ENCODE assay signal across 8 cellular contexts in the genomic region with DNA sequence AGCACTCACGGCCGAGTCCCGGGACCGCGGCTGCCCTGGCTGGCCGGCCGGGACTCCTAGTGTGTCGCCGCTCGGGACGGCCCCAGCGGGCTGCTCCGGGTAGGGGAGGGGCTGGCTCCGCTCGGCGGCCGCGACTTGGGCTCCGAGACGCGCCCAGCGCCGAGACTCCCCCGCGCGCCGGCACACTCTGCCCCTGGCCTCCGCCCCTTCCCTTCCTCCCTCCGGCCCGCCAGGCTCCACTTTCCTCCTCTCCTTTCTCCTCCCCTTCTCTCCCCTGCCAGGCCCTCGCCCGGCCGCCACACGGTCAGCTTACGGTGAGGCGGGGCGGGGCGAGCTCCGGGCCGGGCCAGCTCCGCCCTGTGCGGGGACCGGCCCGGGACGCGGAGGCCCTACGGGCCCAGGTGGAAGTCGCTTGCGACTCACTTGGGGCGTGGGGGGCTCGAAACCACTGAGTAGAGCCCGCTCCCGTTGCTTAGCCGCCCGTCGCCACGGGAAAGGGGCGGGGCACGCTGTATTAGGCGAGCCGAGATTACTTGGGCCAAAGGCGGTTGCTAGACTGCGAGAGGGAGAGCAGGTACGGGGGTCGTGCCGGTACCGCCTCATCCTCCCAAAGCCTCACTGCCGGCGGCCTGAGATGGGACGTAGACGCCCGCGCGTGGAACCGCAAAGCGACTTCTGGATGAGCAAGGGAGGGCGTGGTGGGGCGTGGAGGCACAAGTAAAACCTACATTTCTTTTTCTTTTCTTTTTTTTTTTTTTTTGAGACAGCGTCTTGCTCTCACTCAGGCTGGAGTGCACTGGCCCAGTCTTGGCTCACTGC. TPM values are rescaled to one million over a fixed set of nuclear protein-coding genes. Genes with fewer than 3 reads are reported as not detected.
DNase-seq lines count a peak whose midpoint lies in the region; ATAC-seq and TF ChIP-seq lines count a peak whose summit lies in the region.

A gene with protein sequence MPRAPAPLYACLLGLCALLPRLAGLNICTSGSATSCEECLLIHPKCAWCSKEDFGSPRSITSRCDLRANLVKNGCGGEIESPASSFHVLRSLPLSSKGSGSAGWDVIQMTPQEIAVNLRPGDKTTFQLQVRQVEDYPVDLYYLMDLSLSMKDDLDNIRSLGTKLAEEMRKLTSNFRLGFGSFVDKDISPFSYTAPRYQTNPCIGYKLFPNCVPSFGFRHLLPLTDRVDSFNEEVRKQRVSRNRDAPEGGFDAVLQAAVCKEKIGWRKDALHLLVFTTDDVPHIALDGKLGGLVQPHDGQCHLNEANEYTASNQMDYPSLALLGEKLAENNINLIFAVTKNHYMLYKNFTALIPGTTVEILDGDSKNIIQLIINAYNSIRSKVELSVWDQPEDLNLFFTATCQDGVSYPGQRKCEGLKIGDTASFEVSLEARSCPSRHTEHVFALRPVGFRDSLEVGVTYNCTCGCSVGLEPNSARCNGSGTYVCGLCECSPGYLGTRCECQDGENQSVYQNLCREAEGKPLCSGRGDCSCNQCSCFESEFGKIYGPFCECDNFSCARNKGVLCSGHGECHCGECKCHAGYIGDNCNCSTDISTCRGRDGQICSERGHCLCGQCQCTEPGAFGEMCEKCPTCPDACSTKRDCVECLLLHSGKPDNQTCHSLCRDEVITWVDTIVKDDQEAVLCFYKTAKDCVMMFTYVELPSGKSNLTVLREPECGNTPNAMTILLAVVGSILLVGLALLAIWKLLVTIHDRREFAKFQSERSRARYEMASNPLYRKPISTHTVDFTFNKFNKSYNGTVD (minus strand): TSS at position 189 of the 819 bp plus-strand sequence. CDS start 365 bp downstream, outside the sequence.

- H3K36me3 Mint-ChIP-seq in brain, result no peaks in the 10 kb centered on the region

- H3K4me3 ChIP-seq in SJSA1 (peak within 1 kb of the TSS; percentile 72), rectal smooth muscle tissue (ENCODE audit: low read length) (peak within 1 kb of the TSS; percentile 75)

- H3K27me3 ChIP-seq in SJSA1 (replicated peaks), result no peaks in the 10 kb centered on the region
- H3K27me3 ChIP-seq in rectal smooth muscle tissue (ENCODE audit: control insufficient read depth, insufficient read depth, low read length), result no peaks in the 10 kb centered on the region

- H3K4me3 Mint-ChIP-seq in brain, result peak within 1 kb of the TSS; percentile 71 to 90 (median 87)

- H3K9me3 Mint-ChIP-seq in brain, result peaks cover 0 to 3% (median 0%) of the 10 kb centered on the region in 5 experiments

- H3K27ac ChIP-seq in SJSA1 (peak within 1 kb of the TSS; percentile 57), rectal smooth muscle tissue (ENCODE audit: low read depth, low read length) (peak within 1 kb of the TSS; percentile 79)

- peaks cover 36% of the 10 kb centered on the region for H3K4me1 Mint-ChIP-seq in brain

- peaks cover 3% of the 10 kb centered on the region; the same call in 1 of the 2 replicates for H3K36me3 ChIP-seq in SJSA1
- H3K36me3 ChIP-seq in rectal smooth muscle tissue (ENCODE audit: control insufficient read depth, insufficient read depth, low read length), result no peaks in the 10 kb centered on the region

- peaks cover 40% of the 10 kb centered on the region for H3K4me1 ChIP-seq in SJSA1 (replicated peaks)
- peaks cover 8% of the 10 kb centered on the region for H3K4me1 ChIP-seq in rectal smooth muscle tissue (ENCODE audit: control insufficient read depth, insufficient read depth, low read length)

- H3K27me3 Mint-ChIP-seq in brain, result peaks cover 78% of the 10 kb centered on the region

- no peak for TF ChIP-seq CTCF in brain (conservative IDR thresholded peaks at IDR 0.05)

- H3K9ac ChIP-seq in rectal smooth muscle tissue (ENCODE audit: low read length), result peak within 1 kb of the TSS; percentile 16

- H3K9me3 ChIP-seq in SJSA1 (replicated peaks), result no peaks in the 10 kb centered on the region

- ATAC-seq in GM18907 (IDR thresholded peaks at IDR 0.05; ENCODE audit: unreplicated experiment), result peak; percentile 60
- peak; percentile 60 for ATAC-seq in HG03280 (IDR thresholded peaks at IDR 0.05; ENCODE audit: unreplicated experiment)

- H3K27ac Mint-ChIP-seq in brain, result peak within 1 kb of the TSS in 3 of 5 experiments; percentile 2 to 92 (median 13)

- DNase-seq in Ammon's horn (ENCODE audit: low spot score) (peak; percentile 69), SJSA1 (ENCODE audit: low read depth in 1 of 2, low spot score in 2 of 2) (peak; percentile 85), hypothalamus (lab: John Stamatoyannopoulos, UW) (peak in 40 of 51 donors; percentile 14 to 67 (median 40)), OCI-M1 (lab: John Stamatoyannopoulos, UW) (no peak)

RNA-seq across cellular contexts. Expression of the gene that starts here (rescaled TPM):
- total RNA-seq in SJSA1 (2014; rRNA removed; shearing (Covaris generic)), result 84.6 and 140 TPM in 2 replicates
- polyA plus RNA-seq in brain (ENCODE audit: insufficient read depth, low read depth, low replicate concordance), result 18.8 TPM
